21 cellular contexts compared by ENCODE assay signal in genomic region chr11:124915541-124916369, GRCh38. TPM values are rescaled to one million over a fixed set of nuclear protein-coding genes. Genes with fewer than 3 reads are reported as not detected.
DNase-seq lines count a peak whose midpoint lies in the region; ATAC-seq lines count a peak whose summit lies in the region.
"Had no signal": no experiment of that assay in that cellular context is flagged by ENCODE, and none has a peak within 500 bp of the region (broad histone marks: within the 10 kb centered on the region; RNA-seq: fewer than 3 reads in every experiment).

No MANE protein-coding gene starts in this region.

- in situ Hi-C loops in GM23248 (cut with MboI): no loop called here

- H3K36me3 Mint-ChIP-seq in effector memory CD8-positive, alpha-beta T cell (ENCODE audit: insufficient read depth): no peaks in the 10 kb centered on the region
- no peaks in the 10 kb centered on the region for H3K36me3 Mint-ChIP-seq in activated CD8-positive, alpha-beta memory T cell treated with anti-CD3 and anti-CD28 coated beads, Interleukin-2, amount 10 ng/mL, durations not matched to agents 7 days and 5 days

- peak overlapping the region in 1 of 2 donors; percentile 17 for H3K27ac Mint-ChIP-seq in effector memory CD8-positive, alpha-beta T cell
- H3K27ac Mint-ChIP-seq in activated CD8-positive, alpha-beta memory T cell treated with anti-CD3 and anti-CD28 coated beads, Interleukin-2, amount 10 ng/mL, durations not matched to agents 7 days and 5 days: no peak overlapping the region
- H3K27ac Mint-ChIP-seq: activated T-cell treated with anti-CD3 and anti-CD28 coated beads, Interleukin-2, amount 50 U/mL, for 24 hours had no signal

- H3K18ac ChIP-seq in mesenchymal stem cell (ENCODE audit: low read depth in 1 of 2, low read length in 2 of 2): no peak overlapping the region

- H2AK5ac ChIP-seq in mesenchymal stem cell (ENCODE audit: low read length, severe bottlenecking): no peak overlapping the region

- no peak overlapping the region for H4K8ac ChIP-seq in mesenchymal stem cell (ENCODE audit: low read length)

- no peaks in the 10 kb centered on the region for H3K9me2 ChIP-seq in GM23248 (ENCODE audit: insufficient read depth)

- no peak overlapping the region for H2BK12ac ChIP-seq in mesenchymal stem cell (ENCODE audit: low read length in 2 of 2)

- H3K27me3 Mint-ChIP-seq in effector memory CD8-positive, alpha-beta T cell: peaks cover 0 to 29% of the 10 kb centered on the region in 2 donors
- peaks cover 10% of the 10 kb centered on the region for H3K27me3 Mint-ChIP-seq in activated CD8-positive, alpha-beta memory T cell treated with anti-CD3 and anti-CD28 coated beads, Interleukin-2, amount 10 ng/mL, durations not matched to agents 7 days and 5 days

- no peak overlapping the region for H3K14ac ChIP-seq in mesenchymal stem cell (ENCODE audit: low read length in 2 of 2)

- H3K4me3 Mint-ChIP-seq in effector memory CD8-positive, alpha-beta T cell: no peak overlapping the region
- no peak overlapping the region for H3K4me3 Mint-ChIP-seq in activated CD8-positive, alpha-beta memory T cell treated with anti-CD3 and anti-CD28 coated beads, Interleukin-2, amount 10 ng/mL, durations not matched to agents 7 days and 5 days
- H3K4me3 Mint-ChIP-seq: activated T-cell treated with anti-CD3 and anti-CD28 coated beads, Interleukin-2, amount 50 U/mL, for 24 hours had no signal

- 65 to 67% methylated on average over 3 of the region's 3 CpGs for WGBS in GM23248 (ENCODE audit: low coverage in 1 of 2, low lambda C conversion rate in 2 of 2, missing lambda C conversion rate in 2 of 2), 2 experiments
- WGBS in mesenchymal stem cell: 67% methylated on average over 3 of the region's 3 CpGs

- H3K23ac ChIP-seq in mesenchymal stem cell (ENCODE audit: low read length in 2 of 2): no peak overlapping the region

- H3K4me2 ChIP-seq in GM23248 (ENCODE audit: unreplicated experiment) (no peak overlapping the region), mesenchymal stem cell (ENCODE audit: low read length, poor library complexity, severe bottlenecking) (no peak overlapping the region)

- ATAC-seq in HG03025 (IDR thresholded peaks at IDR 0.05; ENCODE audit: low FRiP score, unreplicated experiment): no peak
- no peak for ATAC-seq in effector memory CD8-positive, alpha-beta T cell (replicated peaks)
- no peak for ATAC-seq in activated CD8-positive, alpha-beta memory T cell treated with anti-CD3 and anti-CD28 coated beads, Interleukin-2, amount 10 ng/mL, durations not matched to agents 7 days and 5 days
- ATAC-seq: gastrocnemius medialis, Panc1, pancreas had no signal

- H3K27ac ChIP-seq in GM23248 (no peak overlapping the region), mesenchymal stem cell (ENCODE audit: low read length, poor library complexity, severe bottlenecking) (no peak overlapping the region)
- H3K27ac ChIP-seq: cardiac muscle cell, gastrocnemius medialis, left ventricle myocardium inferior, pancreas, testis had no signal

- H3K9ac ChIP-seq in GM23248: no peak overlapping the region
- H3K9ac ChIP-seq in mesenchymal stem cell (ENCODE audit: low read length): no peak overlapping the region

- no peak overlapping the region for H3K4me3 ChIP-seq in GM23248
- no peak overlapping the region for H3K4me3 ChIP-seq in mesenchymal stem cell (ENCODE audit: insufficient read depth in 1 of 2, low read depth in 1 of 2, low read length in 2 of 2)
- H3K4me3 ChIP-seq: cardiac muscle cell, gastrocnemius medialis, left ventricle myocardium inferior, pancreas, testis had no signal

- CTCF ChIA-PET in activated CD8-positive, alpha-beta memory T cell treated with anti-CD3 and anti-CD28 coated beads, Interleukin-2, amount 10 ng/mL, durations not matched to agents 7 days and 5 days (lab: Charles Lee): interaction anchor here (1.6 kb wide), 1 partner anchor 209 kb away, joined by 7 read pairs; no protein-coding TSS in a partner anchor

- H3K9me3 ChIP-seq in GM23248 (ENCODE audit: low read depth): no peaks in the 10 kb centered on the region
- peaks cover 7% of the 10 kb centered on the region for H3K9me3 ChIP-seq in mesenchymal stem cell (ENCODE audit: control insufficient read depth, low read length)
- H3K9me3 ChIP-seq: gastrocnemius medialis, pancreas, testis had no signal

- H3K79me2 ChIP-seq in GM23248 (ENCODE audit: insufficient read depth): no peaks in the 10 kb centered on the region

- H2BK5ac ChIP-seq in mesenchymal stem cell (ENCODE audit: low read depth, low read length, poor library complexity, severe bottlenecking): no peak overlapping the region

- no peak overlapping the region for H3K4ac ChIP-seq in mesenchymal stem cell (ENCODE audit: low read depth in 1 of 2, low read length in 2 of 2)

- peaks cover 0 to 3% of the 10 kb centered on the region in 2 donors for H3K9me3 Mint-ChIP-seq in effector memory CD8-positive, alpha-beta T cell
- H3K9me3 Mint-ChIP-seq in activated CD8-positive, alpha-beta memory T cell treated with anti-CD3 and anti-CD28 coated beads, Interleukin-2, amount 10 ng/mL, durations not matched to agents 7 days and 5 days (ENCODE audit: low read depth): no peaks in the 10 kb centered on the region

- H3K27me3 ChIP-seq in GM23248 (replicated peaks; ENCODE audit: insufficient read depth) (no peaks in the 10 kb centered on the region), mesenchymal stem cell (ENCODE audit: control insufficient read depth in 1 of 2, insufficient read depth in 1 of 2, low read length in 2 of 2) (no peaks in the 10 kb centered on the region)
- H3K27me3 ChIP-seq: pancreas, testis had no signal

- no peaks in the 10 kb centered on the region for H4K20me1 ChIP-seq in GM23248 (ENCODE audit: insufficient read depth)

- H4K91ac ChIP-seq in mesenchymal stem cell (ENCODE audit: low read length): no peak overlapping the region

- DNase-seq in GM23248 (peak; percentile 65), OCI-M1 (lab: John Stamatoyannopoulos, UW) (peak; percentile 13), ecto neural progenitor cell (ENCODE audit: low spot score) (peak; percentile 33), mesenchymal stem cell (peak; percentile 24), NCI-H1105 treated with DMSO at 0.1 percent for 48 hours (lab: John Stamatoyannopoulos, UW) (no peak)
- DNase-seq in effector memory CD8-positive, alpha-beta T cell: no peak
- DNase-seq in activated CD8-positive, alpha-beta memory T cell treated with anti-CD3 and anti-CD28 coated beads, Interleukin-2, amount 10 ng/mL, durations not matched to agents 7 days and 5 days: no peak
- DNase-seq: activated CD4-positive, alpha-beta T cell treated with anti-CD3 and anti-CD28 coated beads, Interleukin-2, amount 50 U/mL, for 4 hours; activated T-cell treated with anti-CD3 and anti-CD28 coated beads, Interleukin-2, amount 50 U/mL, for 24 hours; gastrocnemius medialis; left ventricle myocardium inferior; NCI-H1048; NCI-H2107; NCI-H524; pancreas; stimulated activated CD4-positive, alpha-beta T cell treated with anti-CD3 and anti-CD28 coated beads, Interleukin-4, amount 100 ng/mL, for 1 hour; testis had no signal

- H3K4me1 Mint-ChIP-seq in effector memory CD8-positive, alpha-beta T cell (ENCODE audit: low read depth in 2 of 2): no peaks in the 10 kb centered on the region
- H3K4me1 Mint-ChIP-seq in activated CD8-positive, alpha-beta memory T cell treated with anti-CD3 and anti-CD28 coated beads, Interleukin-2, amount 10 ng/mL, durations not matched to agents 7 days and 5 days: peaks cover 4% of the 10 kb centered on the region

- H3K79me1 ChIP-seq in mesenchymal stem cell (replicated peaks; ENCODE audit: low read length, poor library complexity, severe bottlenecking): no peaks in the 10 kb centered on the region

- peaks cover 9% of the 10 kb centered on the region; the same call in 1 of the 2 replicates for H3F3A ChIP-seq in GM23248 (ENCODE audit: insufficient read depth)

- H2BK15ac ChIP-seq in mesenchymal stem cell (ENCODE audit: low read depth, poor library complexity, severe bottlenecking): no peak overlapping the region

- no peak overlapping the region for H2BK120ac ChIP-seq in mesenchymal stem cell (ENCODE audit: low read depth, low read length)

- H3K36me3 ChIP-seq in GM23248 (ENCODE audit: low read depth): no peaks in the 10 kb centered on the region
- no peaks in the 10 kb centered on the region for H3K36me3 ChIP-seq in mesenchymal stem cell (ENCODE audit: control insufficient read depth in 1 of 2, insufficient read depth in 2 of 2, low read depth in 1 of 2, low read length in 2 of 2)
- H3K36me3 ChIP-seq: cardiac muscle cell, gastrocnemius medialis, left ventricle myocardium inferior, pancreas had no signal

- peak overlapping the region; percentile 36; the same call in 1 of the 2 replicates for H2AFZ ChIP-seq in GM23248
- H2AFZ ChIP-seq in mesenchymal stem cell (ENCODE audit: low read depth, low read length): no peak overlapping the region

- no peaks in the 10 kb centered on the region; the same call in 1 of the 2 replicates for H3K4me1 ChIP-seq in GM23248 (ENCODE audit: insufficient read depth)
- peaks cover 4% of the 10 kb centered on the region for H3K4me1 ChIP-seq in mesenchymal stem cell (ENCODE audit: control insufficient read depth, insufficient read depth, low read depth, low read length)
- H3K4me1 ChIP-seq: gastrocnemius medialis, pancreas had no signal

RNA-seq across cellular contexts. Expression of gene HEPN1, which starts 3.3 kb away (rescaled TPM):
- total RNA-seq in GM23248 (2014; rRNA removed; shearing (Covaris generic)): not detected in 2 replicates
- not detected in 2 replicates for polyA plus RNA-seq in GM23248 (2016; fragmentation: Nextera tagmentation; extraction: Ambion mirVana)
- polyA plus RNA-seq in mesenchymal stem cell (2013, experiment 1 of 2): not detected
- polyA plus RNA-seq in mesenchymal stem cell (2013, experiment 2 of 2): not detected
- total RNA-seq in activated CD8-positive, alpha-beta memory T cell treated with anti-CD3 and anti-CD28 coated beads, Interleukin-2, amount 10 ng/mL, durations not matched to agents 7 days and 5 days: not detected
- total RNA-seq: cardiac muscle cell, gastrocnemius medialis, left ventricle myocardium inferior, pancreas, skeletal muscle tissue, testis had no signal
- polyA plus RNA-seq: cardiac muscle cell had no signal

RNA-seq across cellular contexts. Expression of gene ROBO4, which starts 18.1 kb away (rescaled TPM):
- 0.51 and 1.3 TPM in 2 replicates for total RNA-seq in GM23248 (2014; rRNA removed; shearing (Covaris generic))
- polyA plus RNA-seq in GM23248 (2016; fragmentation: Nextera tagmentation; extraction: Ambion mirVana): 0.53 and 1.1 TPM in 2 replicates
- polyA plus RNA-seq in mesenchymal stem cell (2013, experiment 1 of 2): 0.17 TPM
- polyA plus RNA-seq in mesenchymal stem cell (2013, experiment 2 of 2): 0.22 TPM
- total RNA-seq in activated CD8-positive, alpha-beta memory T cell treated with anti-CD3 and anti-CD28 coated beads, Interleukin-2, amount 10 ng/mL, durations not matched to agents 7 days and 5 days: not detected

RNA-seq across cellular contexts. Expression of gene HEPACAM, which starts 20.1 kb away (rescaled TPM):
- not detected in 2 replicates for total RNA-seq in GM23248 (2014; rRNA removed; shearing (Covaris generic))
- not detected in 2 replicates for polyA plus RNA-seq in GM23248 (2016; fragmentation: Nextera tagmentation; extraction: Ambion mirVana)
- not detected for polyA plus RNA-seq in mesenchymal stem cell (2013, experiment 1 of 2)
- polyA plus RNA-seq in mesenchymal stem cell (2013, experiment 2 of 2): not detected
- not detected for total RNA-seq in activated CD8-positive, alpha-beta memory T cell treated with anti-CD3 and anti-CD28 coated beads, Interleukin-2, amount 10 ng/mL, durations not matched to agents 7 days and 5 days
- total RNA-seq: left ventricle myocardium inferior had no signal
- polyA plus RNA-seq: cardiac muscle cell had no signal

RNA-seq across cellular contexts. Expression of gene CCDC15, which starts 38.2 kb away (rescaled TPM):
- total RNA-seq in GM23248 (2014; rRNA removed; shearing (Covaris generic)): 0.97 and 1.3 TPM in 2 replicates
- 1.6 and 1.8 TPM in 2 replicates for polyA plus RNA-seq in GM23248 (2016; fragmentation: Nextera tagmentation; extraction: Ambion mirVana)
- polyA plus RNA-seq in mesenchymal stem cell (2013, experiment 1 of 2): 0.66 TPM
- polyA plus RNA-seq in mesenchymal stem cell (2013, experiment 2 of 2): 0.60 TPM
- total RNA-seq in activated CD8-positive, alpha-beta memory T cell treated with anti-CD3 and anti-CD28 coated beads, Interleukin-2, amount 10 ng/mL, durations not matched to agents 7 days and 5 days: 1 to 10 TPM; 5.6 to 9.4 TPM

RNA-seq across cellular contexts. Expression of gene ROBO3, which starts 50.5 kb away (rescaled TPM):
- 10.5 and 12.1 TPM in 2 replicates for total RNA-seq in GM23248 (2014; rRNA removed; shearing (Covaris generic))
- 9.9 and 12.1 TPM in 2 replicates for polyA plus RNA-seq in GM23248 (2016; fragmentation: Nextera tagmentation; extraction: Ambion mirVana)
- polyA plus RNA-seq in mesenchymal stem cell (2013, experiment 1 of 2): 14.9 TPM
- polyA plus RNA-seq in mesenchymal stem cell (2013, experiment 2 of 2): 14.9 TPM
- total RNA-seq in activated CD8-positive, alpha-beta memory T cell treated with anti-CD3 and anti-CD28 coated beads, Interleukin-2, amount 10 ng/mL, durations not matched to agents 7 days and 5 days: 10 to 100 TPM in 1 of 2 experiments, 1 to 10 TPM in 1; 5.3 to 11.1 TPM

Comparison
In these comparisons a context has a peak if more than half of its experiments do, and no peak if none do; other contexts are left out.
1. DNase-seq: peak in GM23248 (single experiment), OCI-M1 (single experiment), ecto neural progenitor cell (single experiment) and mesenchymal stem cell (single experiment); none in effector memory CD8-positive, alpha-beta T cell (0 of 3), NCI-H1105 treated with DMSO at 0.1 percent for 48 hours (single experiment) and activated CD8-positive, alpha-beta memory T cell treated with anti-CD3 and anti-CD28 coated beads, Interleukin-2, amount 10 ng/mL, durations not matched to agents 7 days and 5 days (single experiment).